In the genomic region with DNA sequence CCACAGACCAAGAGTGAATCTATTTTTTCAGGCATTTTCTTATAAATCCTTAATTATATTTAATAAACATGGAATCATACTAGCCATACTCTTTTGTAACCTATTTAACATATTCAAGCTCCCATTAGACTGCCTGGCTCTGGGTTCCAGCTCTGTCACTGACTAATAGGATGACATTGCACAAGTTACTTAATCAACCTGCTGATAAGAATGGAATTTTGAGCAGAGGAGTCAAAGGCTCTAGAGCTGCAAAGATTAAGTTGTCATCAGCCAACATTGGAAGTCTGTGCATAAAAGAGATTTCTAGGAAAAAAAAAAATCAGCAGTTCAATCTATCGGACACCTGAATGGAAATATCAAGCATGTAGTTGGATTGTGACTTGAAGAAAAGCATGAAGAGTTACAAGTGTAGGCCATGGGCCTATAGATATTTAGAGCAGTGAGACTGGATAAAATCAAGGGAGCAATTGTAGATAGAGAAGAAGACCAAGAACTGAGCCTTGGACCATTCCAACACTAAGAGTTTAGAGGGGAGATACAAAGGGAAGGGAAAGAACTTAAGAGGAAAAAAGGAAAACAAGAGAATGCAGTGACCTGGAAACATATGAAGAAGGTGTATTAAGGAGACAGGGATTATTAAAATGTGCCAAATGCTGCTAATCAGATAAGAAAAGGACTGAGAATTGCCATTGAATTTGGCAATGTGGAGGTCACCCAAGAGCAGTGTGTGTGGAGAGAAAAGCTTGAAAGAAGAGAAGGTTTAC, we compare ENCODE assay signal across 13 cellular contexts. TPM values are rescaled to one million over a fixed set of nuclear protein-coding genes. Genes with fewer than 3 reads are reported as not detected.
DNase-seq lines count a peak whose midpoint lies in the region; ATAC-seq and TF ChIP-seq lines count a peak whose summit lies in the region.
"Had no signal": no experiment of that assay in that cellular context is flagged by ENCODE, and none has a peak within 500 bp of the region (broad histone marks: within the 10 kb centered on the region; RNA-seq: fewer than 3 reads in every experiment).

No MANE protein-coding gene starts in this region.

- H2BK5ac ChIP-seq in IMR-90 (ENCODE audit: low read depth, low read length, poor library complexity, severe bottlenecking), result peak overlapping the region; percentile 98

- TF ChIP-seq RAD21 in IMR-90 (IDR thresholded peaks at IDR 0.05; ENCODE audit: low read length) (no peak), liver (IDR thresholded peaks at IDR 0.05) (no peak)

- H3K27ac ChIP-seq in IMR-90 (ENCODE audit: insufficient read depth, low read length) (peak overlapping the region; percentile 61), mammary epithelial cell (ENCODE audit: insufficient read depth, low read depth, low read length) (peak overlapping the region; percentile 88), liver (ENCODE audit: low read depth in 1 of 2, low read length in 2 of 2) (peak overlapping the region; percentile 54 to 83), tibial artery (peak overlapping the region; percentile 67 to 70)
- H3K27ac ChIP-seq: RWPE1 had no signal

- H3K79me1 ChIP-seq in IMR-90 (ENCODE audit: low read depth in 1 of 2, low read length in 2 of 2), result no peaks in the 10 kb centered on the region

- H3K9me1 ChIP-seq in IMR-90 (ENCODE audit: insufficient read depth, low read length), result peaks cover 6% of the 10 kb centered on the region

- in situ Hi-C loops in IMR-90 (cut with MboI; ENCODE audit: low sequenced_read_pairs) (no loop called here), mammary epithelial cell (cut with MboI; ENCODE audit: low sequenced_read_pairs in 2 of 2) (loop anchor here in 1 of 2 donors (5.0 kb wide), 1 partner anchor 38 kb away; no protein-coding TSS in a partner anchor)

- H3K79me2 ChIP-seq in mammary epithelial cell (ENCODE audit: insufficient read depth, low read length), result no peaks in the 10 kb centered on the region

- H3K4me2 ChIP-seq in IMR-90 (ENCODE audit: low read depth, low read length), result peak overlapping the region; percentile 92
- H3K4me2 ChIP-seq in mammary epithelial cell (ENCODE audit: insufficient read depth, low read depth, low read length), result peak overlapping the region; percentile 12

- TF ChIP-seq POLR2A in IMR-90 (IDR thresholded peaks at IDR 0.05; ENCODE audit: low read depth, low read length), result peak; percentile 53

- H2AK5ac ChIP-seq in IMR-90 (ENCODE audit: low read depth, low read length), result 0 out of 2 replicates have a peak overlapping the region, but pooled peaks have one; percentile 26

- no peak overlapping the region for H2AFZ ChIP-seq in IMR-90 (replicated peaks; ENCODE audit: low read length, poor library complexity)
- no peak overlapping the region for H2AFZ ChIP-seq in mammary epithelial cell (ENCODE audit: low read depth, low read length)

- peak overlapping the region; percentile 40 for H2BK15ac ChIP-seq in IMR-90 (ENCODE audit: low read depth, low read length)

- H4K8ac ChIP-seq in IMR-90 (ENCODE audit: low read depth in 2 of 2, low read length in 2 of 2), result peak overlapping the region; percentile 56 to 80

- peak overlapping the region; percentile 98 for H3K18ac ChIP-seq in IMR-90 (ENCODE audit: low read depth, low read length)

- intact Hi-C loops in IMR-90 (cut with micrococcal nuclease) (loop anchor here (5.0 kb wide), 1 partner anchor 73 kb away; no protein-coding TSS in a partner anchor), mammary epithelial cell (cut with micrococcal nuclease) (no loop called here), tibial artery (cut with DNase I; ENCODE audit: low total_unique reads) (no loop called here), posterior cingulate gyrus (cut with DNase I) (no loop called here)

- CTCF ChIA-PET in IMR-90 (lab: Yijun Ruan, JAX), result interaction anchor here (0.5 to 1.0 kb wide), 3 partner anchors 11 to 86 kb away, joined by 3 read pairs; a partner anchor contains a TSS
- CTCF ChIA-PET in mammary epithelial cell (lab: Charles Lee; ENCODE audit: low non-redundant PET), result interaction anchor here (0.6 kb wide), 1 partner anchor 982 kb away, joined by 3 read pairs; no protein-coding TSS in a partner anchor

- H4K20me1 ChIP-seq in IMR-90 (ENCODE audit: insufficient read depth, low read length) (no peaks in the 10 kb centered on the region), mammary epithelial cell (ENCODE audit: insufficient read depth, low read length) (no peaks in the 10 kb centered on the region)

- no peak overlapping the region for H2AK9ac ChIP-seq in IMR-90 (replicated peaks; ENCODE audit: low read depth, low read length, poor library complexity)

- peak overlapping the region; percentile 85 for H4K91ac ChIP-seq in IMR-90 (ENCODE audit: insufficient read depth, low read depth, low read length)

- peak overlapping the region; percentile 73 for H3K4ac ChIP-seq in IMR-90 (ENCODE audit: low read depth, low read length)

- TF ChIP-seq CTCF in IMR-90 (conservative IDR thresholded peaks at IDR 0.05; ENCODE audit: low read depth, low read length) (no peak), mammary epithelial cell (conservative IDR thresholded peaks at IDR 0.05 in 1 of 2, IDR thresholded peaks at IDR 0.05 in 1 of 2; ENCODE audit: extremely low read depth in 1 of 2, insufficient read depth in 1 of 2, low read depth in 1 of 2, low read length in 2 of 2) (no peak), liver (IDR thresholded peaks at IDR 0.05; ENCODE audit: low read depth, low read length, missing input control) (no peak), tibial artery (IDR thresholded peaks at IDR 0.05) (no peak)

- POLR2A ChIA-PET in IMR-90 (lab: Charles Lee; ENCODE audit: unreplicated experiment), result interaction anchor here (0.7 to 1.0 kb wide), 2 partner anchors 12 to 32 kb away, joined by 3 to 5 read pairs; no protein-coding TSS in a partner anchor

- H3K9ac ChIP-seq in IMR-90 (ENCODE audit: low read depth, low read length), result no peak overlapping the region
- H3K9ac ChIP-seq in mammary epithelial cell (ENCODE audit: insufficient read depth, low read length), result peak overlapping the region; percentile 41
- H3K9ac ChIP-seq in liver (ENCODE audit: low read depth in 1 of 2, low read length in 2 of 2), result no peak overlapping the region

- peak overlapping the region; percentile 93 for H2BK120ac ChIP-seq in IMR-90 (ENCODE audit: low read depth, low read length)

- H3K9me3 ChIP-seq in IMR-90 (ENCODE audit: control insufficient read depth, insufficient read depth, low read length) (no peaks in the 10 kb centered on the region), mammary epithelial cell (replicated peaks; ENCODE audit: insufficient read depth, low read length) (no peaks in the 10 kb centered on the region), liver (ENCODE audit: control insufficient read depth in 4 of 4, low read length in 3 of 4) (no peaks in the 10 kb centered on the region), tibial artery (no peaks in the 10 kb centered on the region)

- DNase-seq in IMR-90, result peak; percentile 82
- no peak for DNase-seq in mammary epithelial cell
- DNase-seq in tibial artery, result no peak
- DNase-seq in NCI-H524 treated with DMSO at 0.1 percent for 48 hours (lab: John Stamatoyannopoulos, UW), result no peak
- no peak for DNase-seq in NCI-H510A treated with DMSO at 0.1 percent for 48 hours (lab: John Stamatoyannopoulos, UW)
- DNase-seq in NCI-H187 treated with DMSO at 0.1 percent for 48 hours (lab: John Stamatoyannopoulos, UW), result no peak
- DNase-seq in posterior cingulate gyrus, result no peak
- DNase-seq: activated CD4-positive, alpha-beta T cell treated with anti-CD3 and anti-CD28 coated beads, Interleukin-2, amount 10 ng/mL, durations not matched to agents 24 days and 14 days; NCI-H1930; stimulated activated CD4-positive, alpha-beta T cell treated with anti-CD3 and anti-CD28 coated beads, Interleukin-4, amount 100 ng/mL, for 4 hours had no signal

- H3K4me3 ChIP-seq in IMR-90 (ENCODE audit: insufficient read depth, low read depth, low read length) (no peak overlapping the region), mammary epithelial cell (replicated peaks in 1 of 3; ENCODE audit: insufficient read depth in 1 of 3, low read depth in 2 of 3, low read length in 3 of 3) (no peak overlapping the region), liver (ENCODE audit: low read depth in 1 of 3, low read length in 3 of 3) (no peak overlapping the region), tibial artery (no peak overlapping the region)

- H3K27me3 ChIP-seq in IMR-90 (ENCODE audit: control insufficient read depth, insufficient read depth, low read length) (no peaks in the 10 kb centered on the region), mammary epithelial cell (ENCODE audit: insufficient read depth, low read length) (no peaks in the 10 kb centered on the region), liver (ENCODE audit: control insufficient read depth in 4 of 4, insufficient read depth in 4 of 4, low read length in 3 of 4) (no peaks in the 10 kb centered on the region), tibial artery (no peaks in the 10 kb centered on the region)

- H4K5ac ChIP-seq in IMR-90 (ENCODE audit: low read depth, low read length), result peak overlapping the region; percentile 84

- WGBS in IMR-90 (ENCODE audit: extremely low coverage in 2 of 2, insufficient read length in 1 of 2), 2 experiments, result no CpG with 5 or more reads among the region's 1 CpG
- 90% methylated on average over 1 of the region's 1 CpG for WGBS in mammary epithelial cell (ENCODE audit: low coverage, missing lambda C conversion rate)
- 33% methylated on average over 1 of the region's 1 CpG for WGBS in liver

- H3K4me1 ChIP-seq in IMR-90 (ENCODE audit: control insufficient read depth, insufficient read depth, low read length) (peaks cover 27% of the 10 kb centered on the region), mammary epithelial cell (ENCODE audit: insufficient read depth, low read length) (peaks cover 79% of the 10 kb centered on the region), liver (ENCODE audit: control insufficient read depth in 4 of 4, insufficient read depth in 4 of 4, low read length in 3 of 4) (peaks cover 4 to 22% (median 20%) of the 10 kb centered on the region in 4 donors), tibial artery (peaks cover 6 to 43% (median 15%) of the 10 kb centered on the region in 4 donors)

- H3K14ac ChIP-seq in IMR-90 (replicated peaks; ENCODE audit: low read depth, low read length), result peak overlapping the region; percentile 57

- no peaks in the 10 kb centered on the region for H3K36me3 ChIP-seq in IMR-90 (ENCODE audit: control insufficient read depth, insufficient read depth, low read length)
- H3K36me3 ChIP-seq in mammary epithelial cell (ENCODE audit: insufficient read depth, low read length), result no peaks in the 10 kb centered on the region
- no peaks in the 10 kb centered on the region for H3K36me3 ChIP-seq in liver (ENCODE audit: control insufficient read depth in 4 of 4, insufficient read depth in 3 of 4, low read depth in 1 of 4, low read length in 3 of 4)
- H3K36me3 ChIP-seq in tibial artery, result no peaks in the 10 kb centered on the region

- H3K23ac ChIP-seq in IMR-90 (ENCODE audit: low read depth, low read length), result peak overlapping the region; percentile 57

- peak; percentile 22; the same call in 1 of the 2 replicates for ATAC-seq in IMR-90 (ENCODE audit: low read depth)
- ATAC-seq: HCT116 had no signal

- peak overlapping the region; percentile 90 for H3K56ac ChIP-seq in IMR-90 (ENCODE audit: extremely low read depth, insufficient read depth, low read length)

- peak overlapping the region; percentile 83 for H2BK20ac ChIP-seq in IMR-90 (ENCODE audit: low read depth, low read length)

- BruUV-seq in IMR-90 (replicated peaks; lab: Mats Ljungman, UMichigan), result TSS peak; percentile 99
- BruUV-seq in mammary epithelial cell (replicated peaks; lab: Mats Ljungman, UMichigan), result TSS peak; percentile 30

- dilution Hi-C loops in IMR-90 (cut with HindIII; ENCODE audit: low sequenced_read_pairs, unreplicated experiment), result no loop called here
- dilution Hi-C loops in mammary epithelial cell (cut with HindIII; ENCODE audit: low sequenced_read_pairs), result loop anchor here (5.0 kb wide), 1 partner anchor 153 kb away; a partner anchor contains a TSS

RNA-seq across cellular contexts. Expression of a gene that starts 11.0 kb away (rescaled TPM):
- total RNA-seq in IMR-90 (2012; rRNA removed) (6.5 and 9.4 TPM in 2 replicates), mammary epithelial cell (10 to 100 TPM; 13.3 to 23.5 TPM), liver (10 to 100 TPM; 12.1 to 17.4 TPM)
- polyA plus RNA-seq in IMR-90 (2012; rRNA removed) (2.3 and 3.4 TPM in 2 replicates), mammary epithelial cell (0.94 TPM), liver (1 to 10 TPM; 5.6 to 9.2 TPM)
- polyA plus RNA-seq in IMR-90 (2012; cell fraction: cytosol; rRNA removed), result 2.0 and 2.6 TPM in 2 replicates
- 0.77 and 1.2 TPM in 2 replicates for polyA plus RNA-seq in IMR-90 (2012; cell fraction: nucleus; rRNA removed; ENCODE audit: low replicate concordance)
- polyA minus RNA-seq in mammary epithelial cell, result 0.93 TPM

RNA-seq across cellular contexts. Expression of a gene that starts 40.8 kb away (rescaled TPM):
- total RNA-seq in IMR-90 (2012; rRNA removed) (19.0 and 29.7 TPM in 2 replicates), mammary epithelial cell (10 to 100 TPM; 19.5 to 23.3 TPM), liver (10 to 100 TPM in 1 of 2 donors, 1 to 10 TPM in 1; 9.9 to 82.3 TPM)
- polyA plus RNA-seq in IMR-90 (2012; rRNA removed) (10.9 and 14.3 TPM in 2 replicates), mammary epithelial cell (14.8 TPM), liver (10 to 100 TPM; 10.3 to 24.1 TPM)
- 2.1 and 3.4 TPM in 2 replicates for polyA plus RNA-seq in IMR-90 (2012; cell fraction: cytosol; rRNA removed)
- polyA plus RNA-seq in IMR-90 (2012; cell fraction: nucleus; rRNA removed; ENCODE audit: low replicate concordance), result 3.1 and 42.8 TPM in 2 replicates
- 2.7 TPM for polyA minus RNA-seq in mammary epithelial cell
